22 cellular contexts compared by ENCODE assay signal in the genomic region with DNA sequence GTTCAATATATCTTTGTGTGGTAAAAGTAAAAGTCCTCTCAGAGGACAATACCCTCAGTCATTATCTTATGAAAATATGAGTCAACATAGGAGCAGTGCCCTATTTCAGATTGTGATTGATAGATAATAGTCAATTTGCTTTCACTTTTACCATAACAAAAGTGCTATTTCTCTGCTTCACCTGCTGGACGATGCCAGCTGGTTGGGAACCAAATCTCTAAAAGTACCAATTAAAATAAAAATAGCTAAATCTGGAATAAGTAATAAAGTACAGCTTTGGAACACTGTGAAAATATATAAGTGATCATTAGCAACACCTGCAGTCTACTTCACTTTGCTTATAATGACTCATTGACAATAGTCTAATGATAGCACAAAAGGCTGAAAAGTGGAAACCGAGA.
DNase-seq lines count a peak whose midpoint lies in the region; ATAC-seq and TF ChIP-seq lines count a peak whose summit lies in the region.
"Had no signal": no experiment of that assay in that cellular context is flagged by ENCODE, and none has a peak within 500 bp of the region (broad histone marks: within the 10 kb centered on the region; RNA-seq: fewer than 3 reads in every experiment).

No MANE protein-coding gene starts in this region.

- H3K4me3 ChIP-seq in lower lobe of right lung, result no peak overlapping the region
- H3K4me3 ChIP-seq: dorsolateral prefrontal cortex, esophagus squamous epithelium, PC-9, SK-N-MC had no signal

- intact Hi-C loops in lower lobe of right lung (cut with DNase I) (no loop called here), natural killer cell (cut with micrococcal nuclease) (no loop called here)

- H3K27me3 Mint-ChIP-seq in natural killer cell (ENCODE audit: low read depth in 2 of 2), result no peaks in the 10 kb centered on the region
- H3K27me3 Mint-ChIP-seq: activated CD4-positive, alpha-beta T cell treated with anti-CD3 and anti-CD28 coated beads, Interleukin-2, amount 10 ng/mL, durations not matched to agents 7 days and 5 days; activated naive CD8-positive, alpha-beta T cell treated with anti-CD3 and anti-CD28 coated beads for 36 hours; CD4-positive, alpha-beta T cell; stimulated activated naive CD8-positive, alpha-beta T cell treated with anti-CD3 and anti-CD28 coated beads, Interleukin-15, amount 100 ng/mL, for 72 hours had no signal

- ATAC-seq in GM18499 (IDR thresholded peaks at IDR 0.05; ENCODE audit: insufficient read depth, unreplicated experiment) (peak; percentile 68), GM19043 (IDR thresholded peaks at IDR 0.05; ENCODE audit: low read depth, unreplicated experiment) (peak; percentile 54), HG02642 (IDR thresholded peaks at IDR 0.05; ENCODE audit: poor library complexity, unreplicated experiment) (peak; percentile 62), HG03342 (IDR thresholded peaks at IDR 0.05; ENCODE audit: unreplicated experiment) (peak; percentile 76), HG03139 (IDR thresholded peaks at IDR 0.05; ENCODE audit: unreplicated experiment) (no peak), lower lobe of right lung (no peak), natural killer cell (no peak)
- ATAC-seq: stimulated activated naive CD8-positive, alpha-beta T cell treated with anti-CD3 and anti-CD28 coated beads, Interleukin-15, amount 100 ng/mL, for 72 hours had no signal

- no peak overlapping the region for H3K4me3 Mint-ChIP-seq in natural killer cell
- H3K4me3 Mint-ChIP-seq: activated CD4-positive, alpha-beta T cell treated with anti-CD3 and anti-CD28 coated beads, Interleukin-2, amount 10 ng/mL, durations not matched to agents 7 days and 5 days; activated naive CD8-positive, alpha-beta T cell treated with anti-CD3 and anti-CD28 coated beads for 36 hours; CD4-positive, alpha-beta T cell; HFFc6; stimulated activated naive CD8-positive, alpha-beta T cell treated with anti-CD3 and anti-CD28 coated beads, Interleukin-15, amount 100 ng/mL, for 72 hours had no signal

- no peaks in the 10 kb centered on the region for H3K9me3 ChIP-seq in lower lobe of right lung
- H3K9me3 ChIP-seq: esophagus squamous epithelium had no signal

- H3K27me3 ChIP-seq in lower lobe of right lung (ENCODE audit: low read depth), result no peaks in the 10 kb centered on the region
- H3K27me3 ChIP-seq: dorsolateral prefrontal cortex, esophagus squamous epithelium had no signal

- DNase-seq in lower lobe of right lung (no peak), DMS53 treated with DMSO at 0.1 percent for 48 hours (lab: John Stamatoyannopoulos, UW; ENCODE audit: unreplicated experiment) (no peak), natural killer cell (no peak)
- DNase-seq: activated CD4-positive, alpha-beta T cell treated with anti-CD3 and anti-CD28 coated beads, Interleukin-2, amount 10 ng/mL, durations not matched to agents 7 days and 5 days; activated naive CD8-positive, alpha-beta T cell treated with anti-CD3 and anti-CD28 coated beads for 36 hours; CD4-positive, alpha-beta T cell; dorsolateral prefrontal cortex; esophagus squamous epithelium; head of caudate nucleus; HFFc6; mesendoderm; NCI-H1930; NCI-H524; PC-9; stimulated activated CD4-positive, alpha-beta T cell treated with anti-CD3 and anti-CD28 coated beads, Interleukin-15, amount 100 ng/mL, for 24 hours; stimulated activated naive CD8-positive, alpha-beta T cell treated with anti-CD3 and anti-CD28 coated beads, Interleukin-15, amount 100 ng/mL, for 72 hours had no signal

- H3K9me3 Mint-ChIP-seq in natural killer cell, result peaks cover 2 to 7% of the 10 kb centered on the region in 2 donors
- H3K9me3 Mint-ChIP-seq: activated CD4-positive, alpha-beta T cell treated with anti-CD3 and anti-CD28 coated beads, Interleukin-2, amount 10 ng/mL, durations not matched to agents 7 days and 5 days; activated naive CD8-positive, alpha-beta T cell treated with anti-CD3 and anti-CD28 coated beads for 36 hours; HFFc6; stimulated activated naive CD8-positive, alpha-beta T cell treated with anti-CD3 and anti-CD28 coated beads, Interleukin-15, amount 100 ng/mL, for 72 hours had no signal

- no peaks in the 10 kb centered on the region for H3K36me3 ChIP-seq in lower lobe of right lung
- H3K36me3 ChIP-seq: esophagus squamous epithelium had no signal

- no peak overlapping the region for H3K27ac Mint-ChIP-seq in natural killer cell
- H3K27ac Mint-ChIP-seq: activated CD4-positive, alpha-beta T cell treated with anti-CD3 and anti-CD28 coated beads, Interleukin-2, amount 10 ng/mL, durations not matched to agents 7 days and 5 days; activated naive CD8-positive, alpha-beta T cell treated with anti-CD3 and anti-CD28 coated beads for 36 hours; CD4-positive, alpha-beta T cell; HFFc6; stimulated activated naive CD8-positive, alpha-beta T cell treated with anti-CD3 and anti-CD28 coated beads, Interleukin-15, amount 100 ng/mL, for 72 hours had no signal

- H3K27ac ChIP-seq in lower lobe of right lung, result no peak overlapping the region
- H3K27ac ChIP-seq: dorsolateral prefrontal cortex, esophagus squamous epithelium, PC-9, SK-N-MC had no signal

- no peaks in the 10 kb centered on the region for H3K4me1 ChIP-seq in lower lobe of right lung
- H3K4me1 ChIP-seq: esophagus squamous epithelium had no signal

- H3K4me1 Mint-ChIP-seq in natural killer cell, result no peaks in the 10 kb centered on the region
- H3K4me1 Mint-ChIP-seq: activated CD4-positive, alpha-beta T cell treated with anti-CD3 and anti-CD28 coated beads, Interleukin-2, amount 10 ng/mL, durations not matched to agents 7 days and 5 days; activated naive CD8-positive, alpha-beta T cell treated with anti-CD3 and anti-CD28 coated beads for 36 hours; stimulated activated naive CD8-positive, alpha-beta T cell treated with anti-CD3 and anti-CD28 coated beads, Interleukin-15, amount 100 ng/mL, for 72 hours had no signal

- TF ChIP-seq CTCF in lower lobe of right lung (IDR thresholded peaks at IDR 0.05), result no peak
- no peak for TF ChIP-seq CTCF in natural killer cell (IDR thresholded peaks at IDR 0.05)

- no peaks in the 10 kb centered on the region for H3K36me3 Mint-ChIP-seq in natural killer cell
- H3K36me3 Mint-ChIP-seq: activated naive CD8-positive, alpha-beta T cell treated with anti-CD3 and anti-CD28 coated beads for 36 hours had no signal

Comparison
In these comparisons a context has a peak if more than half of its experiments do, and no peak if none do; other contexts are left out.
1. ATAC-seq: peak in GM18499 (single experiment), GM19043 (single experiment), HG02642 (single experiment) and HG03342 (single experiment); none in HG03139 (single experiment), lower lobe of right lung (0 of 2) and natural killer cell (0 of 3).